21 cellular contexts compared by ENCODE assay signal in genomic region chr7:146764458-146764857, GRCh38.
"Had no signal": no experiment of that assay in that cellular context is flagged by ENCODE, and none has a peak within 500 bp of the region (broad histone marks: within the 10 kb centered on the region; RNA-seq: fewer than 3 reads in every experiment).

No MANE protein-coding gene starts in this region.

- H3K27me3 Mint-ChIP-seq: activated CD4-positive, alpha-beta T cell treated with anti-CD3 and anti-CD28 coated beads for 36 hours; activated CD8-positive, alpha-beta T cell treated with anti-CD3 and anti-CD28 coated beads for 36 hours; activated naive CD4-positive, alpha-beta T cell treated with anti-CD3 and anti-CD28 coated beads, Interleukin-2, amount 50 U/mL, for 24 hours had no signal

- H3K27ac ChIP-seq: ascending aorta, body of pancreas, WERI-Rb-1 had no signal

- H3K36me3 ChIP-seq: ascending aorta, WERI-Rb-1 had no signal

- ATAC-seq: activated CD4-positive, alpha-beta T cell treated with anti-CD3 and anti-CD28 coated beads for 36 hours; activated CD8-positive, alpha-beta T cell treated with anti-CD3 and anti-CD28 coated beads for 36 hours; body of pancreas; PC-3 had no signal

- DNase-seq: activated CD4-positive, alpha-beta T cell treated with anti-CD3 and anti-CD28 coated beads for 36 hours; activated CD8-positive, alpha-beta memory T cell treated with anti-CD3 and anti-CD28 coated beads, Interleukin-2, amount 50 U/mL, for 4 hours; activated CD8-positive, alpha-beta T cell treated with anti-CD3 and anti-CD28 coated beads for 36 hours; activated effector memory CD4-positive, alpha-beta T cell treated with Interleukin-2 at 50 U/mL for 16 hours; activated naive CD4-positive, alpha-beta T cell; amniotic stem cell; body of pancreas; central memory CD4-positive, alpha-beta T cell; Kasumi-1; KBM-7; NCI-H1105 treated with DMSO at 0.1 percent for 48 hours; NCI-H1436 treated with DMSO at 0.1 percent for 48 hours; NCI-H1930; NCI-H526 treated with DMSO at 0.1 percent for 48 hours; NK-92 treated with Interleukin-12 subunit alpha and Interleukin-12 subunit beta, amount 100 ng/mL, for 24 hours; PC-3; SHP77; T-helper 1 cell; WERI-Rb-1 had no signal

- H3K9me3 ChIP-seq: ascending aorta, body of pancreas had no signal

- H3K27me3 ChIP-seq: ascending aorta, body of pancreas had no signal

- H3K27ac Mint-ChIP-seq: activated CD4-positive, alpha-beta T cell treated with anti-CD3 and anti-CD28 coated beads for 36 hours; activated CD8-positive, alpha-beta T cell treated with anti-CD3 and anti-CD28 coated beads for 36 hours; activated naive CD4-positive, alpha-beta T cell treated with anti-CD3 and anti-CD28 coated beads, Interleukin-2, amount 50 U/mL, for 24 hours had no signal

- H3K4me1 ChIP-seq: ascending aorta had no signal

- H3K36me3 Mint-ChIP-seq: activated naive CD4-positive, alpha-beta T cell treated with anti-CD3 and anti-CD28 coated beads, Interleukin-2, amount 50 U/mL, for 24 hours had no signal

- H3K4me3 ChIP-seq: ascending aorta, body of pancreas had no signal

- H3K4me3 Mint-ChIP-seq: activated CD4-positive, alpha-beta T cell treated with anti-CD3 and anti-CD28 coated beads for 36 hours; activated CD8-positive, alpha-beta T cell treated with anti-CD3 and anti-CD28 coated beads for 36 hours; activated naive CD4-positive, alpha-beta T cell treated with anti-CD3 and anti-CD28 coated beads, Interleukin-2, amount 50 U/mL, for 24 hours had no signal

- H3K4me1 Mint-ChIP-seq: activated CD4-positive, alpha-beta T cell treated with anti-CD3 and anti-CD28 coated beads for 36 hours; activated naive CD4-positive, alpha-beta T cell treated with anti-CD3 and anti-CD28 coated beads, Interleukin-2, amount 50 U/mL, for 24 hours had no signal
